ENCODE assay signal across 8 cellular contexts in the genomic region with DNA sequence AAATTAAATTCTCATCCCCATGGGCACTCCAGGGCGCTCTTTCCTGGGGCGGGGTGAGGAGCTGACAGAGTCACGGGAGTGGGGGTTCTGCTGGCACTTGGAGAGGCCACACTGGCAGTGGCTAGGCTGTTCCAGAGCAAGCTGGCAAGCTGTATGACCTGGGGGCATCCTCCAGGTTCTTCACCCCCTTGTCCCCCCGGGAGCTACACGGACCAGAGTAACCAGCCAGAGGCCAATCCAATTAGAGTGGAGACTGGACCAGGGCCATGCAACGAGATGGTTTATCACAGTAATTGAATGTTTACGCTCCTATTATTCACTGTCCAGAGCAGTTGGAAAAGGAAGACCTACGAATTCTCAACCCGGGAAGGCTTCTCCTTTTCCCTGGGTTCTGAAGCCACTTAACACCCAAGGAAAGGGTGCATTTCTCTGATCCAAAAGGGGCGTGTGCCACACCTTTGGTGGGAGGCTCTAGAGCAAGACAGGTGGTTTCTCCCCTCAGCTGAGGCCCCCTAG. TPM values are rescaled to one million over a fixed set of nuclear protein-coding genes. Genes with fewer than 3 reads are reported as not detected.
DNase-seq lines count a peak whose midpoint lies in the region; ATAC-seq and TF ChIP-seq lines count a peak whose summit lies in the region.

No MANE protein-coding gene starts in this region.

- intact Hi-C loops in activated B cell treated with CpG ODN at 0.5 μM for 24 hours (cut with micrococcal nuclease), result loop anchor here (1.0 kb wide), 3 partner anchors 30 to 192 kb away; a partner anchor contains a TSS

- H3K27me3 Mint-ChIP-seq in activated B cell treated with CpG ODN at 0.5 μM for 24 hours (no peaks in the 10 kb centered on the region), glutamatergic neuron (ENCODE audit: unreplicated experiment) (peaks cover 8% of the 10 kb centered on the region)

- H3K36me3 ChIP-seq in HEK293 (ENCODE audit: control insufficient read depth in 2 of 2, insufficient read depth in 1 of 2, low read length in 2 of 2), result peaks cover 0 to 3% of the 10 kb centered on the region in 2 experiments; a peak in 1 of 3 replicates

- TF ChIP-seq CTCF in HEK293 (tag by site-specific recombination; IDR thresholded peaks at IDR 0.05) (no peak), activated B cell treated with CpG ODN at 0.5 μM for 24 hours (IDR thresholded peaks at IDR 0.05) (no peak), glutamatergic neuron (IDR thresholded peaks at IDR 0.05; ENCODE audit: partially characterized antibody, unreplicated experiment) (no peak), GM20000 (IDR thresholded peaks at IDR 0.05; ENCODE audit: extremely low read depth, missing control alignments) (no peak)

- H3K9me3 Mint-ChIP-seq in activated B cell treated with CpG ODN at 0.5 μM for 24 hours (no peaks in the 10 kb centered on the region), glutamatergic neuron (ENCODE audit: unreplicated experiment) (peaks cover 8% of the 10 kb centered on the region)
- no peaks in the 10 kb centered on the region for H3K9me3 Mint-ChIP-seq in stimulated activated effector memory CD8-positive, alpha-beta T cell treated with anti-CD3 and anti-CD28 coated beads, Interleukin-12 subunit alpha, Interleukin-12 subunit beta, amount 100 ng/mL, for 72 hours

- ATAC-seq in activated B cell treated with CpG ODN at 0.5 μM for 24 hours (ENCODE audit: low read depth) (no peak), esophagus mucosa (no peak)
- no peak for ATAC-seq in stimulated activated effector memory CD8-positive, alpha-beta T cell treated with anti-CD3 and anti-CD28 coated beads, Interleukin-12 subunit alpha, Interleukin-12 subunit beta, amount 100 ng/mL, for 72 hours

- peaks cover 8% of the 10 kb centered on the region for H3K36me3 Mint-ChIP-seq in activated B cell treated with CpG ODN at 0.5 μM for 24 hours (ENCODE audit: low read depth)
- H3K36me3 Mint-ChIP-seq in glutamatergic neuron (ENCODE audit: unreplicated experiment), result no peaks in the 10 kb centered on the region
- H3K36me3 Mint-ChIP-seq in stimulated activated effector memory CD8-positive, alpha-beta T cell treated with anti-CD3 and anti-CD28 coated beads, Interleukin-12 subunit alpha, Interleukin-12 subunit beta, amount 100 ng/mL, for 72 hours, result peaks cover 68% of the 10 kb centered on the region

- H3K27ac Mint-ChIP-seq in activated B cell treated with CpG ODN at 0.5 μM for 24 hours, result peak overlapping the region; percentile 92
- H3K27ac Mint-ChIP-seq in glutamatergic neuron (ENCODE audit: unreplicated experiment), result no peak overlapping the region
- peak overlapping the region; percentile 91 for H3K27ac Mint-ChIP-seq in stimulated activated effector memory CD8-positive, alpha-beta T cell treated with anti-CD3 and anti-CD28 coated beads, Interleukin-12 subunit alpha, Interleukin-12 subunit beta, amount 100 ng/mL, for 72 hours

- H3K4me3 ChIP-seq in HEK293 (ENCODE audit: low read depth, low read length), result peak overlapping the region; percentile 6

- CTCF ChIA-PET in HEK293 (lab: Yijun Ruan, JAX) (interaction anchor here (0.6 to 3.1 kb wide), 28 partner anchors 8 to 162 kb away, joined by 3 to 35 read pairs (median 4); no protein-coding TSS in a partner anchor), activated B cell treated with CpG ODN at 0.5 μM for 24 hours (lab: Charles Lee) (interaction anchor here (1.0 to 4.9 kb wide), 7 partner anchors 9 to 29 kb away, joined by 5 to 43 read pairs (median 16); no protein-coding TSS in a partner anchor)

- H3K4me1 ChIP-seq in HEK293 (ENCODE audit: control insufficient read depth, insufficient read depth, low read length), result peaks cover 27% of the 10 kb centered on the region

- H3K4me1 Mint-ChIP-seq in activated B cell treated with CpG ODN at 0.5 μM for 24 hours (peaks cover 86% of the 10 kb centered on the region), glutamatergic neuron (ENCODE audit: low read depth, unreplicated experiment) (peaks cover 24% of the 10 kb centered on the region)
- peaks cover 86% of the 10 kb centered on the region for H3K4me1 Mint-ChIP-seq in stimulated activated effector memory CD8-positive, alpha-beta T cell treated with anti-CD3 and anti-CD28 coated beads, Interleukin-12 subunit alpha, Interleukin-12 subunit beta, amount 100 ng/mL, for 72 hours

- H3K4me3 Mint-ChIP-seq in activated B cell treated with CpG ODN at 0.5 μM for 24 hours (peak overlapping the region; percentile 87), glutamatergic neuron (ENCODE audit: unreplicated experiment) (peak overlapping the region; percentile 76)
- H3K4me3 Mint-ChIP-seq in stimulated activated effector memory CD8-positive, alpha-beta T cell treated with anti-CD3 and anti-CD28 coated beads, Interleukin-12 subunit alpha, Interleukin-12 subunit beta, amount 100 ng/mL, for 72 hours, result peak overlapping the region; percentile 83

- peak overlapping the region; percentile 91; the same call in 1 of the 2 replicates for H3K27ac ChIP-seq in HEK293 (ENCODE audit: extremely low read depth, low read depth, low read length)

- no peaks in the 10 kb centered on the region for H3K9me3 ChIP-seq in HEK293 (ENCODE audit: control insufficient read depth, insufficient read depth, low read depth, low read length)

- no peak for DNase-seq in activated B cell treated with CpG ODN at 0.5 μM for 24 hours
- DNase-seq in glutamatergic neuron, result no peak
- DNase-seq in stimulated activated effector memory CD8-positive, alpha-beta T cell treated with anti-CD3 and anti-CD28 coated beads, Interleukin-12 subunit alpha, Interleukin-12 subunit beta, amount 100 ng/mL, for 72 hours (ENCODE audit: low spot score in 2 of 2), result no peak
- no peak for DNase-seq in GM20000 (ENCODE audit: low spot score)
- DNase-seq in C1 segment of cervical spinal cord (lab: John Stamatoyannopoulos, UW), result no peak
- DNase-seq in NCI-H187 treated with DMSO at 0.1 percent for 48 hours (lab: John Stamatoyannopoulos, UW), result no peak

- POLR2A ChIA-PET in HEK293 (lab: Yijun Ruan, JAX), result interaction anchor here (0.9 to 3.2 kb wide), 7 partner anchors 11 to 94 kb away, joined by 3 to 52 read pairs (median 4); a partner anchor contains a TSS
- POLR2A ChIA-PET in activated B cell treated with CpG ODN at 0.5 μM for 24 hours (lab: Charles Lee), result interaction anchor here (0.7 to 14.6 kb wide), 12 partner anchors 12 to 192 kb away, joined by 3 to 493 read pairs (median 11); a partner anchor contains a TSS

TF ChIP-seq in HEK293, 187 proteins besides CTCF, POLR2A, EP300 and RAD21:
- TF ChIP-seq ZNF146 (tag by site-specific recombination; IDR thresholded peaks at IDR 0.05), result no peak
- TF ChIP-seq ZNF175 (tag by site-specific recombination; IDR thresholded peaks at IDR 0.05), result no peak
- no peak for TF ChIP-seq SP3 (tag by site-specific recombination; IDR thresholded peaks at IDR 0.05)
- TF ChIP-seq ZNF626 (tag by site-specific recombination; IDR thresholded peaks at IDR 0.05), result no peak
- TF ChIP-seq, protein P1, sequence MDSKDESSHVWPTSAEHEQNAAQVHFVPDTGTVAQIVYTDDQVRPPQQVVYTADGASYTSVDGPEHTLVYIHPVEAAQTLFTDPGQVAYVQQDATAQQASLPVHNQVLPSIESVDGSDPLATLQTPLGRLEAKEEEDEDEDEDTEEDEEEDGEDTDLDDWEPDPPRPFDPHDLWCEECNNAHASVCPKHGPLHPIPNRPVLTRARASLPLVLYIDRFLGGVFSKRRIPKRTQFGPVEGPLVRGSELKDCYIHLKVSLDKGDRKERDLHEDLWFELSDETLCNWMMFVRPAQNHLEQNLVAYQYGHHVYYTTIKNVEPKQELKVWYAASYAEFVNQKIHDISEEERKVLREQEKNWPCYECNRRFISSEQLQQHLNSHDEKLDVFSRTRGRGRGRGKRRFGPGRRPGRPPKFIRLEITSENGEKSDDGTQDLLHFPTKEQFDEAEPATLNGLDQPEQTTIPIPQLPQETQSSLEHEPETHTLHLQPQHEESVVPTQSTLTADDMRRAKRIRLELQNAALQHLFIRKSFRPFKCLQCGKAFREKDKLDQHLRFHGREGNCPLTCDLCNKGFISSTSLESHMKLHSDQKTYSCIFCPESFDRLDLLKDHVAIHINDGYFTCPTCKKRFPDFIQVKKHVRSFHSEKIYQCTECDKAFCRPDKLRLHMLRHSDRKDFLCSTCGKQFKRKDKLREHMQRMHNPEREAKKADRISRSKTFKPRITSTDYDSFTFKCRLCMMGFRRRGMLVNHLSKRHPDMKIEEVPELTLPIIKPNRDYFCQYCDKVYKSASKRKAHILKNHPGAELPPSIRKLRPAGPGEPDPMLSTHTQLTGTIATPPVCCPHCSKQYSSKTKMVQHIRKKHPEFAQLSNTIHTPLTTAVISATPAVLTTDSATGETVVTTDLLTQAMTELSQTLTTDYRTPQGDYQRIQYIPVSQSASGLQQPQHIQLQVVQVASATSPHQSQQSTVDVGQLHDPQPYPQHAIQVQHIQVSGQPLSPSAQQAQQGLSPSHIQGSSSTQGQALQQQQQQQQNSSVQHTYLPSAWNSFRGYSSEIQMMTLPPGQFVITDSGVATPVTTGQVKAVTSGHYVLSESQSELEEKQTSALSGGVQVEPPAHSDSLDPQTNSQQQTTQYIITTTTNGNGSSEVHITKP (tag by site-specific recombination; IDR thresholded peaks at IDR 0.05), result peak; percentile 30; the same call in 1 of the 2 replicates

RNA-seq across cellular contexts. Expression of a gene that starts 43.8 kb away (rescaled TPM):
- total RNA-seq in activated B cell treated with CpG ODN at 0.5 μM for 24 hours (19.9 and 22.2 TPM in 2 replicates), glutamatergic neuron (ENCODE audit: unreplicated experiment) (145 TPM), esophagus mucosa (11.6 TPM)
